12 cellular contexts compared by ENCODE assay signal in the genomic region with DNA sequence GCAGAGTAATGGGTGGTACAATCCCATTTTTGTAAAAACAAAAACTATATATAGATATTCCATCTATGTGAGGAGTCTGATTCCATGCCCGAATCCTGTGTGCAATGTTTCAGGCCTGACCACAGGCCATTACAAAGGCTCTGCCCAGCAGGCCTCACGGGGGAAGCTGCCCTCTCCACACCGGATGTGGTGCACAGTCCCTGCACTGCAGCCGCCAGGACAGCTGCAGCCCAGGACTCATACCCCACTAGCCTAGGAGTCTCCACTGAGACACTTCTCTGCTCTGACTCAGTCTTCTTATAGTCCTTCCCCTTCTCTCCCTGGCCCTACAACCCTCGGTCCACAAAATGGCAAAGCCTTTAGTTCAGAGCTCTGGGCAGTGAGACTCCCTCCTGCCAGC.
DNase-seq lines count a peak whose midpoint lies in the region; ATAC-seq, FAIRE-seq and TF ChIP-seq lines count a peak whose summit lies in the region.
"Had no signal": no experiment of that assay in that cellular context is flagged by ENCODE, and none has a peak within 500 bp of the region (broad histone marks: within the 10 kb centered on the region; RNA-seq: fewer than 3 reads in every experiment).

No MANE protein-coding gene starts in this region.

- H3K4me3 ChIP-seq in AG10803 (ENCODE audit: low read length): no peak overlapping the region
- no peak overlapping the region for H3K4me3 ChIP-seq in right cardiac atrium (ENCODE audit: low read length)

- no peaks in the 10 kb centered on the region for H3K27me3 ChIP-seq in right cardiac atrium (ENCODE audit: control insufficient read depth, insufficient read depth)

- no peaks in the 10 kb centered on the region for H3K4me1 ChIP-seq in right cardiac atrium (ENCODE audit: control insufficient read depth, insufficient read depth, low read length)

- no peak for TF ChIP-seq CTCF in AG10803 (conservative IDR thresholded peaks at IDR 0.05; ENCODE audit: low read length)

- peak; percentile 61 for FAIRE-seq in H54 (lab: Jason Lieb, UNC)
- FAIRE-seq in RCC 7860 (lab: Jason Lieb, UNC): peak; percentile 57
- FAIRE-seq: GM12891 had no signal

- no peak overlapping the region for H3K27ac ChIP-seq in right cardiac atrium (ENCODE audit: low read length)

- 85% methylated on average over 5 of the region's 5 CpGs for WGBS in right cardiac atrium

- no peak for TF ChIP-seq POLR2A in H54 (IDR thresholded peaks at IDR 0.05; ENCODE audit: low read depth, low read length)

- no peaks in the 10 kb centered on the region for H3K9me3 ChIP-seq in right cardiac atrium (ENCODE audit: control insufficient read depth, low read length)

- peak; percentile 30 to 59 for ATAC-seq in right cardiac atrium
- ATAC-seq in HG02973 (IDR thresholded peaks at IDR 0.05; ENCODE audit: unreplicated experiment): no peak

- intact Hi-C loops in right cardiac atrium (cut with DNase I): no loop called here

- DNase-seq in AG10803 (ENCODE audit: low read depth): peak; percentile 56
- peak; percentile 64 for DNase-seq in H54 (ENCODE audit: insufficient read length, low spot score)
- DNase-seq in RCC 7860 (ENCODE audit: low spot score): peak; percentile 76
- peak in 1 of 3 donors; percentile 27 for DNase-seq in right cardiac atrium
- no peak for DNase-seq in hepatic stellate cell (ENCODE audit: low spot score)
- DNase-seq in NCI-H2107 treated with DMSO at 0.1 percent for 48 hours (lab: John Stamatoyannopoulos, UW; ENCODE audit: unreplicated experiment): no peak
- no peak for DNase-seq in NCI-H524 (lab: John Stamatoyannopoulos, UW)
- DNase-seq: activated gamma-delta T cell treated with Interleukin-2 at 50 U/mL for 16 hours, HCEC 1CT, NCI-H510A had no signal

Comparison
In these comparisons a context has a peak if more than half of its experiments do, and no peak if none do; other contexts are left out.
1. DNase-seq: peak in AG10803 (single experiment), H54 (single experiment) and RCC 7860 (single experiment); none in hepatic stellate cell (single experiment), NCI-H2107 treated with DMSO at 0.1 percent for 48 hours (single experiment) and NCI-H524 (0 of 2).